ENCODE assay signal across 8 cellular contexts in genomic region chr7:74290590-74290950, GRCh38. TPM values are rescaled to one million over a fixed set of nuclear protein-coding genes. Genes with fewer than 3 reads are reported as not detected.
DNase-seq lines count a peak whose midpoint lies in the region; ATAC-seq, FAIRE-seq and TF ChIP-seq lines count a peak whose summit lies in the region.

No MANE protein-coding gene starts in this region.

- TF ChIP-seq CTCF in A549 (IDR thresholded peaks at IDR 0.05) = no peak
- TF ChIP-seq CTCF in H9 (conservative IDR thresholded peaks at IDR 0.05) = no peak
- no peak for TF ChIP-seq CTCF in mammary epithelial cell (conservative IDR thresholded peaks at IDR 0.05 in 1 of 2, IDR thresholded peaks at IDR 0.05 in 1 of 2; ENCODE audit: extremely low read depth in 1 of 2, insufficient read depth in 1 of 2, low read depth in 1 of 2, low read length in 2 of 2)
- no peak for TF ChIP-seq CTCF in mucosa of descending colon (IDR thresholded peaks at IDR 0.05)

- H4K91ac ChIP-seq in H9 (ENCODE audit: insufficient read length, low read depth, low read length) = no peak overlapping the region

- BruUV-seq in mammary epithelial cell (replicated peaks; lab: Mats Ljungman, UMichigan) = no TSS peak

- no peak overlapping the region for H3K4ac ChIP-seq in H9 (ENCODE audit: low read depth, low read length)

- H3K9me3 ChIP-seq in A549 = no peaks in the 10 kb centered on the region
- no peaks in the 10 kb centered on the region for H3K9me3 ChIP-seq in H9 (ENCODE audit: control insufficient read depth, low read depth, low read length)
- no peaks in the 10 kb centered on the region for H3K9me3 ChIP-seq in mammary epithelial cell (replicated peaks; ENCODE audit: insufficient read depth, low read length)
- H3K9me3 ChIP-seq in mucosa of descending colon = no peaks in the 10 kb centered on the region

- peak overlapping the region; percentile 67 to 76 for H3K4me3 Mint-ChIP-seq in H9

- intact Hi-C loops in mammary epithelial cell (cut with micrococcal nuclease) = loop anchor here (1.0 to 5.0 kb wide), 4 partner anchors 33 to 103 kb away; no protein-coding TSS in a partner anchor
- intact Hi-C loops in mucosa of descending colon (cut with DNase I, micrococcal nuclease) = loop anchor here in 1 of 2 donors (10.0 kb wide), 1 partner anchor 94 kb away; no protein-coding TSS in a partner anchor

- no peak overlapping the region for H2AK5ac ChIP-seq in H9 (ENCODE audit: insufficient read length, low read length)

- H4K8ac ChIP-seq in H9 (replicated peaks; ENCODE audit: insufficient read length, low read depth, low read length) = no peak overlapping the region

- no peak overlapping the region for H3K56ac ChIP-seq in H9 (ENCODE audit: insufficient read length, low read depth, low read length)

- in situ Hi-C loops in mammary epithelial cell (cut with MboI; ENCODE audit: low sequenced_read_pairs in 2 of 2) = loop anchor here in 1 of 2 donors (25.0 kb wide), 1 partner anchor 97 kb away; no protein-coding TSS in a partner anchor
- in situ Hi-C loops in ACHN (cut with HindIII; ENCODE audit: low pct_ligation_motif_present, low pct_unique_long_range_greater_than_20kb, low sequenced_read_pairs) = loop anchor here (25.0 kb wide), 1 partner anchor 97 kb away; no protein-coding TSS in a partner anchor

- no peak for TF ChIP-seq EP300 in A549 (IDR thresholded peaks at IDR 0.05)

- peaks cover 36% of the 10 kb centered on the region for H3K27me3 Mint-ChIP-seq in H9 (ENCODE audit: low read depth)

- no peak overlapping the region; a peak in 1 of 7 replicates for H3K27ac Mint-ChIP-seq in H9

- H4K20me1 ChIP-seq in H9 (ENCODE audit: control insufficient read depth, insufficient read depth, insufficient read length) (no peaks in the 10 kb centered on the region), mammary epithelial cell (ENCODE audit: insufficient read depth, low read length) (no peaks in the 10 kb centered on the region)

- H4K5ac ChIP-seq in H9 (ENCODE audit: insufficient read length, low read depth, low read length) = no peak overlapping the region

- dilution Hi-C loops in mammary epithelial cell (cut with HindIII; ENCODE audit: low sequenced_read_pairs) = loop anchor here (5.0 kb wide), 2 partner anchors 63 to 292 kb away; no protein-coding TSS in a partner anchor

- peaks cover 43 to 49% of the 10 kb centered on the region in 2 experiments for H3K4me1 Mint-ChIP-seq in H9

- H3K27me3 ChIP-seq in H9 (ENCODE audit: insufficient read depth, low read length) (no peaks in the 10 kb centered on the region), mammary epithelial cell (ENCODE audit: insufficient read depth, low read length) (no peaks in the 10 kb centered on the region)

- TF ChIP-seq POLR2A in A549 (IDR thresholded peaks at IDR 0.05; ENCODE audit: low read length) = no peak

- no peak for FAIRE-seq in A549 (lab: Jason Lieb, UNC)

- H3K4me3 ChIP-seq in A549 = peak overlapping the region; percentile 88
- H3K4me3 ChIP-seq in mammary epithelial cell (replicated peaks in 1 of 3; ENCODE audit: insufficient read depth in 1 of 3, low read depth in 2 of 3, low read length in 3 of 3) = peak overlapping the region; percentile 55 to 92 (median 63)
- H3K4me3 ChIP-seq in mucosa of descending colon = peak overlapping the region; percentile 75

- H3K27ac ChIP-seq in A549 (peak overlapping the region; percentile 89 to 97), H9 (ENCODE audit: insufficient read length, low read depth, low read length) (no peak overlapping the region), mammary epithelial cell (ENCODE audit: insufficient read depth, low read depth, low read length) (no peak overlapping the region)

- no peak overlapping the region for H2BK12ac ChIP-seq in H9 (ENCODE audit: insufficient read length, low read depth, low read length)

- H3K14ac ChIP-seq in H9 (ENCODE audit: insufficient read depth, low read length) = no peak overlapping the region

- no peak overlapping the region for H2BK20ac ChIP-seq in H9 (ENCODE audit: low read depth, low read length, poor library complexity, severe bottlenecking)

- peaks cover 4% of the 10 kb centered on the region for H3K79me1 ChIP-seq in H9 (ENCODE audit: insufficient read depth, low read depth, low read length, poor library complexity, severe bottlenecking)

- H3K36me3 ChIP-seq in mammary epithelial cell (ENCODE audit: insufficient read depth, low read length) = no peaks in the 10 kb centered on the region
- H3K36me3 ChIP-seq in mucosa of descending colon (ENCODE audit: low read depth) = no peaks in the 10 kb centered on the region

- WGBS in A549 (ENCODE audit: missing lambda C conversion rate) = 22% methylated on average over 5 of the region's 9 CpGs
- no CpG with 5 or more reads among the region's 9 CpGs for WGBS in H9 (ENCODE audit: extremely low coverage, insufficient read length, low lambda C conversion rate)
- 10% methylated on average over 7 of the region's 9 CpGs for WGBS in mammary epithelial cell (ENCODE audit: low coverage, missing lambda C conversion rate)

- DNase-seq in A549 (ENCODE audit: low read depth in 1 of 2, low spot score in 1 of 2) (no peak), H9 (no peak), mammary epithelial cell (no peak), mucosa of descending colon (peak; percentile 58 to 71 (median 67)), HT-29 (ENCODE audit: low spot score) (no peak), ACHN (no peak)

- no peaks in the 10 kb centered on the region for H3K9me3 Mint-ChIP-seq in H9

- H3K4me1 ChIP-seq in A549 (peaks cover 52% of the 10 kb centered on the region), H9 (ENCODE audit: insufficient read depth, low read length) (peaks cover 7% of the 10 kb centered on the region; the same call in 1 of the 2 replicates), mammary epithelial cell (ENCODE audit: insufficient read depth, low read length) (peaks cover 24% of the 10 kb centered on the region), mucosa of descending colon (ENCODE audit: low read depth) (peaks cover 73% of the 10 kb centered on the region)

- peaks cover 12% of the 10 kb centered on the region for H3K23me2 ChIP-seq in H9 (ENCODE audit: insufficient read length, low read depth, low read length, poor library complexity, severe bottlenecking)

- peak overlapping the region; percentile 94 for H3K4me2 ChIP-seq in A549
- peak overlapping the region; percentile 74 for H3K4me2 ChIP-seq in H9 (ENCODE audit: insufficient read depth, insufficient read length, low read length)
- peak overlapping the region; percentile 83 for H3K4me2 ChIP-seq in mammary epithelial cell (ENCODE audit: insufficient read depth, low read depth, low read length)

- CTCF ChIA-PET in A549 (lab: Yijun Ruan, JAX) = interaction anchor here (0.8 to 6.8 kb wide), 6 partner anchors 84 to 116 kb away, joined by 3 to 38 read pairs (median 3); no protein-coding TSS in a partner anchor
- CTCF ChIA-PET in mammary epithelial cell (lab: Charles Lee; ENCODE audit: low non-redundant PET) = no interaction called here

- no peak overlapping the region for H2BK15ac ChIP-seq in H9 (ENCODE audit: low read depth, low read length)

- H3K9ac ChIP-seq in H9 (ENCODE audit: extremely low read depth, insufficient read length, low read length) = no peak overlapping the region
- no peak overlapping the region for H3K9ac ChIP-seq in mammary epithelial cell (ENCODE audit: insufficient read depth, low read length)

- no peak overlapping the region for H3K23ac ChIP-seq in H9 (ENCODE audit: insufficient read length, low read depth, low read length)

- H3K79me2 ChIP-seq in H9 (ENCODE audit: insufficient read depth, low read length) (peaks cover 23% of the 10 kb centered on the region; the same call in 1 of the 2 replicates), mammary epithelial cell (ENCODE audit: insufficient read depth, low read length) (peaks cover 56% of the 10 kb centered on the region)

- ATAC-seq in A549 (no peak), mucosa of descending colon (peak; percentile 6), HG03457 (IDR thresholded peaks at IDR 0.05; ENCODE audit: unreplicated experiment) (no peak), HG03460 (IDR thresholded peaks at IDR 0.05; ENCODE audit: unreplicated experiment) (no peak)

- H2AFZ ChIP-seq in H9 (ENCODE audit: low read length) = no peak overlapping the region
- H2AFZ ChIP-seq in mammary epithelial cell (ENCODE audit: low read depth, low read length) = peak overlapping the region; percentile 84

- H3K36me3 Mint-ChIP-seq in H9 (ENCODE audit: insufficient read depth in 1 of 3, low read depth in 3 of 3) = peaks cover 0 to 6% (median 4%) of the 10 kb centered on the region in 3 experiments; a peak in 3 of 7 replicates

- H3K18ac ChIP-seq in H9 (ENCODE audit: insufficient read length, low read depth, low read length) = no peak overlapping the region

- TF ChIP-seq RAD21 in A549 (conservative IDR thresholded peaks at IDR 0.05 in 1 of 2, IDR thresholded peaks at IDR 0.05 in 1 of 2) = no peak

- H2BK5ac ChIP-seq in H9 (ENCODE audit: insufficient read length, low read length) = no peak overlapping the region

- H2BK120ac ChIP-seq in H9 (ENCODE audit: low read depth, low read length, poor library complexity, severe bottlenecking) = no peak overlapping the region

- POLR2A ChIA-PET in A549 (lab: Yijun Ruan, JAX) = no interaction called here

- no peak overlapping the region for H3T11ph ChIP-seq in H9 (ENCODE audit: low read length)

TF ChIP-seq in A549, 52 proteins besides CTCF, POLR2A, EP300 and RAD21 (continues in another document):
- TF ChIP-seq CHD4 (IDR thresholded peaks at IDR 0.05; ENCODE audit: borderline replicate concordance) = no peak
- no peak for TF ChIP-seq FOSB (CRISPR knock-in tag; IDR thresholded peaks at IDR 0.05)
- TF ChIP-seq NFE2L2 (conservative IDR thresholded peaks at IDR 0.05; ENCODE audit: low read length) = no peak

RNA-seq across cellular contexts. Expression of gene CLIP2, which starts 1.4 kb away (rescaled TPM):
- polyA plus RNA-seq in A549 (2011; rRNA removed) (3.7 and 5.7 TPM in 2 replicates), A549 (2017; fragmentation: RNase III; extraction: RNeasy Plus Mini Kit Qiagen cat#74134 plus additional on column Dnase treatment) (9.2 to 17.0 TPM (median 15.5 TPM) in 3 replicates), mammary epithelial cell (7.2 TPM)
- 3.7 and 4.6 TPM in 2 replicates for polyA plus RNA-seq in A549 (2012; cell fraction: cytosol; rRNA removed)
- 9.0 and 9.1 TPM in 2 replicates for polyA plus RNA-seq in A549 (2012; cell fraction: nucleus; rRNA removed)
- 8.1 and 11.3 TPM in 2 replicates for polyA minus RNA-seq in A549 (2011; rRNA and poly(A)+ RNA removed)
- total RNA-seq in H9 (2021) (21.6 and 22.5 TPM in 2 replicates), mammary epithelial cell (10 to 100 TPM; 34.3 to 37.9 TPM), mucosa of descending colon (10 to 100 TPM; 57.6 to 77.7 (median 67.1) TPM)
- 15.3 TPM for polyA minus RNA-seq in mammary epithelial cell
- total RNA-seq in HT-29 (2014; rRNA removed; shearing (Covaris generic)) = 13.5 and 14.0 TPM in 2 replicates

RNA-seq across cellular contexts. Expression of gene RFC2, which starts 36.4 kb away (rescaled TPM):
- polyA plus RNA-seq in A549 (2011; rRNA removed) (44.6 and 46.6 TPM in 2 replicates), A549 (2017; fragmentation: RNase III; extraction: RNeasy Plus Mini Kit Qiagen cat#74134 plus additional on column Dnase treatment) (70.9 to 77.7 TPM (median 71.2 TPM) in 3 replicates), mammary epithelial cell (50.2 TPM)
- polyA plus RNA-seq in A549 (2012; cell fraction: cytosol; rRNA removed) = 42.0 and 53.9 TPM in 2 replicates
- 18.2 and 37.6 TPM in 2 replicates for polyA plus RNA-seq in A549 (2012; cell fraction: nucleus; rRNA removed)
- 55.7 and 58.3 TPM in 2 replicates for polyA minus RNA-seq in A549 (2011; rRNA and poly(A)+ RNA removed)
- total RNA-seq in H9 (2021) (73.6 and 76.6 TPM in 2 replicates), mammary epithelial cell (10 to 100 TPM; 15.0 to 43.9 TPM), mucosa of descending colon (10 to 100 TPM; 14.8 to 23.7 (median 15.9) TPM)
- polyA minus RNA-seq in mammary epithelial cell = 36.8 TPM
- total RNA-seq in HT-29 (2014; rRNA removed; shearing (Covaris generic)) = 60.3 and 63.3 TPM in 2 replicates

Comparison
In these comparisons a context has a peak if more than half of its experiments do, and no peak if none do; other contexts are left out.
1. DNase-seq: peak in mucosa of descending colon (3 of 3); none in A549 (0 of 2), H9 (single experiment), mammary epithelial cell (single experiment), HT-29 (single experiment) and ACHN (single experiment).
2. H3K27ac ChIP-seq: peak in A549 (2 of 2); none in H9 (single experiment) and mammary epithelial cell (single experiment).
3. Peak in every context shown above with its lines, with median percentiles within 50 percentile points of each other: H3K4me2 ChIP-seq and H3K4me3 ChIP-seq.